In genomic region chr11:32573228-32573627, GRCh38 we compare ENCODE assay signal across 25 cellular contexts.
"Had no signal": no experiment of that assay in that cellular context is flagged by ENCODE, and none has a peak within 500 bp of the region (broad histone marks: within the 10 kb centered on the region; RNA-seq: fewer than 3 reads in every experiment).

No MANE protein-coding gene starts in this region.

- H3K4me3 Mint-ChIP-seq: activated CD4-positive, alpha-beta memory T cell treated with anti-CD3 and anti-CD28 coated beads for 36 hours; activated naive CD4-positive, alpha-beta T cell treated with anti-CD3 and anti-CD28 coated beads for 36 hours; activated naive CD8-positive, alpha-beta T cell treated with anti-CD3 and anti-CD28 coated beads, Interleukin-2, amount 10 ng/mL, durations not matched to agents 7 days and 5 days; endodermal cell; nephron progenitor cell; stimulated activated effector memory CD8-positive, alpha-beta T cell treated with anti-CD3 and anti-CD28 coated beads, Interleukin-12 subunit alpha, Interleukin-12 subunit beta, amount 100 ng/mL, for 72 hours had no signal

- H3K4me1 ChIP-seq: esophagus squamous epithelium, heart right ventricle, stomach, transverse colon had no signal

- H3K9me3 ChIP-seq: esophagus squamous epithelium, stomach, transverse colon, uterus had no signal

- H3K36me3 ChIP-seq: esophagus squamous epithelium, heart right ventricle, stomach, transverse colon, uterus had no signal

- H3K27ac ChIP-seq: coronary artery, esophagus squamous epithelium, heart right ventricle, stomach, transverse colon, uterus had no signal

- ATAC-seq: heart right ventricle; left cardiac atrium; sciatic nerve; stimulated activated effector memory CD8-positive, alpha-beta T cell treated with anti-CD3 and anti-CD28 coated beads, Interleukin-12 subunit alpha, Interleukin-12 subunit beta, amount 100 ng/mL, for 72 hours had no signal

- DNase-seq: activated CD4-positive, alpha-beta memory T cell treated with anti-CD3 and anti-CD28 coated beads for 36 hours; activated CD4-positive, alpha-beta T cell treated with anti-CD3 and anti-CD28 coated beads for 48 hours; activated effector memory CD4-positive, alpha-beta T cell treated with Interleukin-2 at 50 U/mL for 16 hours; activated naive CD4-positive, alpha-beta T cell treated with anti-CD3 and anti-CD28 coated beads for 36 hours; activated naive CD8-positive, alpha-beta T cell treated with anti-CD3 and anti-CD28 coated beads, Interleukin-2, amount 10 ng/mL, durations not matched to agents 7 days and 5 days; activated T-cell treated with anti-CD3 and anti-CD28 coated beads, Interleukin-2, amount 50 U/mL, for 48 hours; amniotic stem cell; cerebellar nuclear complex; endodermal cell; esophagus squamous epithelium; heart right ventricle; islet precursor cell; left cardiac atrium; nephron progenitor cell; nucleus accumbens; posterior cingulate gyrus; small intestine; stimulated activated CD4-positive, alpha-beta T cell treated with anti-CD3 and anti-CD28 coated beads, Interleukin-2, amount 100 ng/mL, for 24 hours; stomach; T1000; transverse colon; uterus had no signal

- H3K4me1 Mint-ChIP-seq: stimulated activated effector memory CD8-positive, alpha-beta T cell treated with anti-CD3 and anti-CD28 coated beads, Interleukin-12 subunit alpha, Interleukin-12 subunit beta, amount 100 ng/mL, for 72 hours had no signal

- H3K4me3 ChIP-seq: coronary artery, esophagus squamous epithelium, heart right ventricle, stomach, transverse colon, uterus had no signal

- H3K27me3 ChIP-seq: transverse colon, uterus had no signal

- H3K36me3 Mint-ChIP-seq: activated CD4-positive, alpha-beta memory T cell treated with anti-CD3 and anti-CD28 coated beads for 36 hours; activated naive CD8-positive, alpha-beta T cell treated with anti-CD3 and anti-CD28 coated beads, Interleukin-2, amount 10 ng/mL, durations not matched to agents 7 days and 5 days; stimulated activated effector memory CD8-positive, alpha-beta T cell treated with anti-CD3 and anti-CD28 coated beads, Interleukin-12 subunit alpha, Interleukin-12 subunit beta, amount 100 ng/mL, for 72 hours had no signal

- H3K9me3 Mint-ChIP-seq: activated CD4-positive, alpha-beta memory T cell treated with anti-CD3 and anti-CD28 coated beads for 36 hours; activated naive CD4-positive, alpha-beta T cell treated with anti-CD3 and anti-CD28 coated beads for 36 hours; activated naive CD8-positive, alpha-beta T cell treated with anti-CD3 and anti-CD28 coated beads, Interleukin-2, amount 10 ng/mL, durations not matched to agents 7 days and 5 days; stimulated activated effector memory CD8-positive, alpha-beta T cell treated with anti-CD3 and anti-CD28 coated beads, Interleukin-12 subunit alpha, Interleukin-12 subunit beta, amount 100 ng/mL, for 72 hours had no signal

- H3K27ac Mint-ChIP-seq: activated CD4-positive, alpha-beta memory T cell treated with anti-CD3 and anti-CD28 coated beads for 36 hours; activated naive CD4-positive, alpha-beta T cell treated with anti-CD3 and anti-CD28 coated beads for 36 hours; activated naive CD8-positive, alpha-beta T cell treated with anti-CD3 and anti-CD28 coated beads, Interleukin-2, amount 10 ng/mL, durations not matched to agents 7 days and 5 days; endodermal cell; nephron progenitor cell; stimulated activated effector memory CD8-positive, alpha-beta T cell treated with anti-CD3 and anti-CD28 coated beads, Interleukin-12 subunit alpha, Interleukin-12 subunit beta, amount 100 ng/mL, for 72 hours had no signal
